27 cellular contexts compared by ENCODE assay signal in the genomic region with DNA sequence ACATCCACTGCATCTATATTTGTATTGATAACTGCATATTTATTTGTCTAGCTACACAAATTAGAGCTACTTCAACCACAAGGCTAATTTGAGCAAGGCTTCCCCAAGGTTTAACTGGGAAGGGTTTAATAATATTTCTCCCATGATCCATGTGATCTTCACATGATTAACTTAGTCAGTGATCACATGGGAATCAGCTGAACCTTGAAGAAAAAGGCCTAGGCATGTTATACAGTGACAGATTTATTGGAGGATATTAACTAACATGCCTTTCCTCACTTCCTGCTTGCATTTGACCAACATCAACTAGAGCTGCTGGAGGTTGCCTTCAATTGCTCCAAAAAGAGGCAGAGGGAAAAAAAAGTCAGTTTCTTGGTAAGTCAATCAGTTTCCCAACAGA.
"Had no signal": no experiment of that assay in that cellular context is flagged by ENCODE, and none has a peak within 500 bp of the region (broad histone marks: within the 10 kb centered on the region; RNA-seq: fewer than 3 reads in every experiment).

No MANE protein-coding gene starts in this region.

- H3K27me3 ChIP-seq: heart right ventricle, left lung, ovary, suprapubic skin, tibial artery, upper lobe of right lung had no signal

- DNase-seq: heart right ventricle; hippocampal formation; kidney glomerular epithelial cell; left colon; left lung; midbrain; mucosa of descending colon; naive thymus-derived CD8-positive, alpha-beta T cell; ovary; retina; right cardiac atrium; stimulated activated CD4-positive, alpha-beta T cell treated with anti-CD3 and anti-CD28 coated beads, Interleukin-12 subunit alpha, Interleukin-12 subunit beta, amount 100 ng/mL, for 4 hours; stimulated activated CD4-positive, alpha-beta T cell treated with anti-CD3 and anti-CD28 coated beads, Interleukin-15, amount 100 ng/mL, for 24 hours; stimulated activated CD4-positive, alpha-beta T cell treated with anti-CD3 and anti-CD28 coated beads, Interleukin-2, amount 100 ng/mL, for 24 hours; stimulated activated CD4-positive, alpha-beta T cell treated with anti-CD3 and anti-CD28 coated beads, Interleukin-4, amount 100 ng/mL, for 1 hour; stimulated activated naive CD4-positive, alpha-beta T cell; tibial artery; trophoblast cell; upper lobe of right lung had no signal

- H3K27ac Mint-ChIP-seq: naive thymus-derived CD8-positive, alpha-beta T cell; progenitor cell of endocrine pancreas; stimulated activated naive CD8-positive, alpha-beta T cell treated with anti-CD3 and anti-CD28 coated beads, Interleukin-15, Interleukin-2, amounts not matched to agents 100 ng/mL and 50 ng/mL, for 24 hours had no signal

- H3K36me3 ChIP-seq: heart right ventricle, left lung, ovary, suprapubic skin, thoracic aorta, tibial artery, upper lobe of right lung had no signal

- H3K27me3 Mint-ChIP-seq: naive thymus-derived CD8-positive, alpha-beta T cell; stimulated activated naive CD8-positive, alpha-beta T cell treated with anti-CD3 and anti-CD28 coated beads, Interleukin-15, Interleukin-2, amounts not matched to agents 100 ng/mL and 50 ng/mL, for 24 hours had no signal

- H3K27ac ChIP-seq: heart right ventricle, left lung, ovary, skin epidermis, suprapubic skin, thoracic aorta, tibial artery, upper lobe of right lung had no signal

- ATAC-seq: heart right ventricle; left colon; left lung; mucosa of descending colon; naive thymus-derived CD8-positive, alpha-beta T cell; right cardiac atrium; sciatic nerve; upper lobe of right lung had no signal

- H3K4me1 Mint-ChIP-seq: naive thymus-derived CD8-positive, alpha-beta T cell; nephron had no signal

- H3K9me3 ChIP-seq: mucosa of descending colon, ovary, suprapubic skin, thoracic aorta, tibial artery, upper lobe of right lung had no signal

- H3K4me1 ChIP-seq: heart right ventricle, left lung, suprapubic skin, tibial artery, upper lobe of right lung had no signal

- H3K4me3 Mint-ChIP-seq: naive thymus-derived CD8-positive, alpha-beta T cell; nephron; stimulated activated naive CD8-positive, alpha-beta T cell treated with anti-CD3 and anti-CD28 coated beads, Interleukin-15, Interleukin-2, amounts not matched to agents 100 ng/mL and 50 ng/mL, for 24 hours had no signal

- H3K4me3 ChIP-seq: heart right ventricle, left lung, lung, mucosa of descending colon, ovary, skin epidermis, suprapubic skin, thoracic aorta, tibial artery, upper lobe of right lung had no signal
